ENCODE assay signal across 8 cellular contexts in genomic region chr1:233614173-233614742, GRCh38. TPM values are rescaled to one million over a fixed set of nuclear protein-coding genes. Genes with fewer than 3 reads are reported as not detected.
DNase-seq lines count a peak whose midpoint lies in the region; ATAC-seq and TF ChIP-seq lines count a peak whose summit lies in the region.

No MANE protein-coding gene starts in this region.

- peak; percentile 40 for ATAC-seq in HG03066 (IDR thresholded peaks at IDR 0.05; ENCODE audit: low read depth, unreplicated experiment)
- peak; percentile 27 to 54 for ATAC-seq in activated T-cell treated with anti-CD3 and anti-CD28 coated beads, Interleukin-2, amount 50 U/mL, for 72 hours (replicated peaks in 1 of 2)
- ATAC-seq in HG03439 (IDR thresholded peaks at IDR 0.05; ENCODE audit: unreplicated experiment), result no peak

- peak overlapping the region; percentile 73 to 88 for H3K4me3 Mint-ChIP-seq in activated T-cell treated with anti-CD3 and anti-CD28 coated beads, Interleukin-2, amount 50 U/mL, for 72 hours
- peak overlapping the region; percentile 86 for H3K4me3 Mint-ChIP-seq in glutamatergic neuron (ENCODE audit: unreplicated experiment)

- TF ChIP-seq CTCF in glutamatergic neuron (IDR thresholded peaks at IDR 0.05; ENCODE audit: partially characterized antibody, unreplicated experiment) (no peak), prostate gland (IDR thresholded peaks at IDR 0.05) (no peak)

- H3K4me3 ChIP-seq in prostate gland, result peak overlapping the region; percentile 43 to 49

- no peaks in the 10 kb centered on the region for H3K9me3 ChIP-seq in prostate gland

- peak; percentile 17 for DNase-seq in stimulated activated CD4-positive, alpha-beta T cell treated with anti-CD3 and anti-CD28 coated beads, Interleukin-15, amount 100 ng/mL, for 24 hours
- no peak for DNase-seq in stimulated activated CD4-positive, alpha-beta T cell treated with anti-CD3 and anti-CD28 coated beads, Interleukin-4, amount 100 ng/mL, for 24 hours
- peak in 1 of 2 donors; percentile 15 for DNase-seq in activated T-cell treated with anti-CD3 and anti-CD28 coated beads, Interleukin-2, amount 50 U/mL, for 72 hours
- DNase-seq in glutamatergic neuron, result peak; percentile 53
- peak; percentile 45 for DNase-seq in prostate gland (ENCODE audit: low spot score)
- no peak for DNase-seq in germinal center (ENCODE audit: low spot score)

- H3K4me1 ChIP-seq in prostate gland (replicated peaks), result no peaks in the 10 kb centered on the region

- H3K27ac Mint-ChIP-seq in activated T-cell treated with anti-CD3 and anti-CD28 coated beads, Interleukin-2, amount 50 U/mL, for 72 hours, result peak overlapping the region; percentile 49
- no peak overlapping the region for H3K27ac Mint-ChIP-seq in glutamatergic neuron (ENCODE audit: unreplicated experiment)

- intact Hi-C loops in prostate gland (cut with DNase I), result no loop called here

- no peaks in the 10 kb centered on the region for H3K27me3 ChIP-seq in prostate gland (replicated peaks; ENCODE audit: insufficient read depth)

- H3K36me3 Mint-ChIP-seq in activated T-cell treated with anti-CD3 and anti-CD28 coated beads, Interleukin-2, amount 50 U/mL, for 72 hours (ENCODE audit: insufficient read depth in 2 of 2), result peaks cover 0 to 3% of the 10 kb centered on the region in 2 donors
- H3K36me3 Mint-ChIP-seq in glutamatergic neuron (ENCODE audit: unreplicated experiment), result peaks cover 6% of the 10 kb centered on the region

- H3K27ac ChIP-seq in prostate gland, result peak overlapping the region; percentile 64 to 75

- peaks cover 79% of the 10 kb centered on the region for H3K27me3 Mint-ChIP-seq in activated T-cell treated with anti-CD3 and anti-CD28 coated beads, Interleukin-2, amount 50 U/mL, for 72 hours (ENCODE audit: low read depth)
- H3K27me3 Mint-ChIP-seq in glutamatergic neuron (ENCODE audit: unreplicated experiment), result peaks cover 18% of the 10 kb centered on the region

- no peaks in the 10 kb centered on the region for H3K9me3 Mint-ChIP-seq in activated T-cell treated with anti-CD3 and anti-CD28 coated beads, Interleukin-2, amount 50 U/mL, for 72 hours
- H3K9me3 Mint-ChIP-seq in glutamatergic neuron (ENCODE audit: unreplicated experiment), result peaks cover 3% of the 10 kb centered on the region

- WGBS in prostate gland, result 2% methylated on average over 9 of the region's 43 CpGs

- no peak for TF ChIP-seq POLR2A in prostate gland (IDR thresholded peaks at IDR 0.05)

- H3K4me1 Mint-ChIP-seq in activated T-cell treated with anti-CD3 and anti-CD28 coated beads, Interleukin-2, amount 50 U/mL, for 72 hours (ENCODE audit: low read depth), result peaks cover 13% of the 10 kb centered on the region
- H3K4me1 Mint-ChIP-seq in glutamatergic neuron (ENCODE audit: low read depth, unreplicated experiment), result no peaks in the 10 kb centered on the region

- H3K36me3 ChIP-seq in prostate gland, result no peaks in the 10 kb centered on the region

RNA-seq across cellular contexts. Expression of gene KCNK1, which starts 0.4 kb away (rescaled TPM):
- 1 to 10 TPM in 1 of 2 donors, under 1 TPM in 1; 0.43 to 5.9 TPM for total RNA-seq in activated T-cell treated with anti-CD3 and anti-CD28 coated beads, Interleukin-2, amount 50 U/mL, for 72 hours
- not detected for total RNA-seq in glutamatergic neuron (ENCODE audit: unreplicated experiment)
- total RNA-seq in prostate gland, result 1 to 10 TPM; 4.0 to 9.7 TPM

Comparison
In these comparisons a context has a peak if more than half of its experiments do, and no peak if none do; other contexts are left out.
1. DNase-seq: peak in stimulated activated CD4-positive, alpha-beta T cell treated with anti-CD3 and anti-CD28 coated beads, Interleukin-15, amount 100 ng/mL, for 24 hours (single experiment), glutamatergic neuron (single experiment) and prostate gland (single experiment); none in stimulated activated CD4-positive, alpha-beta T cell treated with anti-CD3 and anti-CD28 coated beads, Interleukin-4, amount 100 ng/mL, for 24 hours (single experiment) and germinal center (single experiment).